In genomic region chr14:95126906-95127530, GRCh38 we compare ENCODE assay signal across 24 cellular contexts.
"Had no signal": no experiment of that assay in that cellular context is flagged by ENCODE, and none has a peak within 500 bp of the region (broad histone marks: within the 10 kb centered on the region; RNA-seq: fewer than 3 reads in every experiment).

No MANE protein-coding gene starts in this region.

- H3K9me3 Mint-ChIP-seq: activated T-cell treated with anti-CD3 and anti-CD28 coated beads, Interleukin-2, amount 50 U/mL, for 4 hours; activated T-helper 2 cell treated with anti-CD3 and anti-CD28 coated beads, Interferon-gamma antibody, Interleukin-2, Interleukin-4, amounts not matched to agents 10 μg/mL and 5 μg/mL and 100 μg/mL, durations not matched to agents 14 hours and 24 hours and 36 hours; memory B cell; nephron had no signal

- H3K27ac ChIP-seq: ascending aorta, psoas muscle, right atrium auricular region, thyroid gland had no signal

- H3K4me3 ChIP-seq: adrenal gland, ascending aorta, gastrocnemius medialis, pancreas, psoas muscle, right atrium auricular region, thyroid gland had no signal

- DNase-seq: activated CD8-positive, alpha-beta memory T cell treated with anti-CD3 and anti-CD28 coated beads, Interleukin-2, amount 50 U/mL, for 48 hours; activated naive CD4-positive, alpha-beta T cell; activated T-cell treated with anti-CD3 and anti-CD28 coated beads, Interleukin-2, amount 50 U/mL, for 4 hours; adrenal gland; central memory CD4-positive, alpha-beta T cell; effector memory CD4-positive, alpha-beta T cell; gastrocnemius medialis; hippocampal formation; kidney glomerular epithelial cell; left ventricle myocardium superior; pancreas; psoas muscle; stimulated activated CD4-positive, alpha-beta T cell treated with anti-CD3 and anti-CD28 coated beads, Interleukin-12 subunit alpha, Interleukin-12 subunit beta, amount 100 ng/mL, for 4 hours; stimulated activated CD4-positive, alpha-beta T cell treated with anti-CD3 and anti-CD28 coated beads, Interleukin-4, amount 100 ng/mL, for 4 hours; stimulated activated naive CD8-positive, alpha-beta T cell treated with anti-CD3 and anti-CD28 coated beads, Interleukin-15, Interleukin-2, amounts not matched to agents 100 U/mL and 50 U/mL, for 24 hours; thyroid gland had no signal

- H3K27me3 Mint-ChIP-seq: activated naive CD8-positive, alpha-beta T cell; memory B cell had no signal

- FAIRE-seq: colon, pancreas had no signal

- H3K4me3 Mint-ChIP-seq: activated naive CD8-positive, alpha-beta T cell; activated T-cell treated with anti-CD3 and anti-CD28 coated beads, Interleukin-2, amount 50 U/mL, for 4 hours; memory B cell; nephron had no signal

- H3K9me3 ChIP-seq: ascending aorta, gastrocnemius medialis, pancreas, psoas muscle, right atrium auricular region, thyroid gland had no signal

- H3K27ac Mint-ChIP-seq: activated naive CD8-positive, alpha-beta T cell; memory B cell had no signal

- ATAC-seq: activated T-cell treated with anti-CD3 and anti-CD28 coated beads, Interleukin-2, amount 50 U/mL, for 4 hours; esophagus mucosa; gastrocnemius medialis; left ventricle myocardium superior; psoas muscle; stimulated activated naive CD8-positive, alpha-beta T cell treated with anti-CD3 and anti-CD28 coated beads, Interleukin-15, Interleukin-2, amounts not matched to agents 100 U/mL and 50 U/mL, for 24 hours had no signal

- H3K4me1 ChIP-seq: ascending aorta had no signal
